In the genomic region with DNA sequence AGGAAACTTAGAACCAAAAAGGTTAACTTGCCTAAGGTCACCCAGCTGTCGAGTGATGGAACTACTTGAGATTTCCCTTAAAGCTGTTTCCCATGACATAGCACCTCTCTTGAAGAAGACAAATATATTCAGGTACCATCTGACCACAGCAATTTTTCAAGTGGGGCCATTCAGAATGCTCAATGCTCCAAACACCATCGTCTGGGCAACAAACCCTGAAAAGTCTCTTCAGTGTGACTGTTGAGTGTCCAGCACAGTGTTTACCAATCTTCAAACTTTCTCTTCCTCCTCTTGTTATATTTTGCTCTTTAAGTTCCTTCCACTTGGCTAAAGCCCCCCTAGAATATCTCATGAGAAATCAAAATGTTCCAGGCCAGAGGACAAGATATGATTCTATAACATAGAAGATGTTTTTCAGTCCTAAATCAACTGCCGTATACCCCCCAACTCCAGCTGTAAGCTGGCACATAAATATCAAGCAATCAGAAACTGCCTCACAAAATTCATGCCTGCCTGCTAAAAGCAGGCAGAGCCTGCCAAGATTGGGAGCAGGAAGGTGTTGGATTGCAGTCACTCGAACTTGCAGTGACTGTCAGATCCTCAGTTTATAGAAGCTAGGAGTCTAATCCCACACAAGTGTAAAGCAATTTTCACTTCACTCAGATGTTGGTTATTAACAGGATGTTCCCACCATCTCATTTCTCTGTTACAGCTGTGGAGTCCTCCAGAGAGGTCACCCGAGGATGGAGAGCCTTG, we compare ENCODE assay signal across 19 cellular contexts.
"Had no signal": no experiment of that assay in that cellular context is flagged by ENCODE, and none has a peak within 500 bp of the region (broad histone marks: within the 10 kb centered on the region; RNA-seq: fewer than 3 reads in every experiment).

No MANE protein-coding gene starts in this region.

- H3K4me3 Mint-ChIP-seq: activated B cell treated with CpG ODN at 0.5 μM for 24 hours; activated CD4-positive, alpha-beta memory T cell treated with anti-CD3 and anti-CD28 coated beads for 36 hours; activated CD4-positive, alpha-beta T cell treated with anti-CD3 and anti-CD28 coated beads for 36 hours; activated naive CD4-positive, alpha-beta T cell treated with anti-CD3 and anti-CD28 coated beads, Interleukin-2, amount 10 ng/mL, durations not matched to agents 7 days and 5 days; naive thymus-derived CD4-positive, alpha-beta T cell; neural progenitor cell; stimulated activated naive CD8-positive, alpha-beta T cell treated with anti-CD3 and anti-CD28 coated beads, Interleukin-15, amount 100 ng/mL, for 72 hours; T-helper 17 cell had no signal

- H3K9me3 Mint-ChIP-seq: activated B cell treated with CpG ODN at 0.5 μM for 24 hours; activated CD4-positive, alpha-beta memory T cell treated with anti-CD3 and anti-CD28 coated beads for 36 hours; activated naive CD4-positive, alpha-beta T cell treated with anti-CD3 and anti-CD28 coated beads, Interleukin-2, amount 10 ng/mL, durations not matched to agents 7 days and 5 days; neural progenitor cell; stimulated activated naive CD8-positive, alpha-beta T cell treated with anti-CD3 and anti-CD28 coated beads, Interleukin-15, amount 100 ng/mL, for 72 hours had no signal

- H3K27me3 ChIP-seq: esophagus squamous epithelium, gastrocnemius medialis, neural progenitor cell, suprapubic skin, transverse colon had no signal

- H3K4me1 Mint-ChIP-seq: activated B cell treated with CpG ODN at 0.5 μM for 24 hours; activated naive CD4-positive, alpha-beta T cell treated with anti-CD3 and anti-CD28 coated beads, Interleukin-2, amount 10 ng/mL, durations not matched to agents 7 days and 5 days; naive thymus-derived CD4-positive, alpha-beta T cell; T-helper 17 cell had no signal

- H3K36me3 ChIP-seq: esophagus squamous epithelium, gastrocnemius medialis, neural progenitor cell, suprapubic skin, transverse colon had no signal

- H3K27me3 Mint-ChIP-seq: activated B cell treated with CpG ODN at 0.5 μM for 24 hours, progenitor cell of endocrine pancreas had no signal

- H3K4me3 ChIP-seq: coronary artery, esophagus squamous epithelium, gastrocnemius medialis, neural progenitor cell, suprapubic skin, transverse colon had no signal

- H3K27ac Mint-ChIP-seq: activated B cell treated with CpG ODN at 0.5 μM for 24 hours; activated CD4-positive, alpha-beta memory T cell treated with anti-CD3 and anti-CD28 coated beads for 36 hours; activated CD4-positive, alpha-beta T cell treated with anti-CD3 and anti-CD28 coated beads for 36 hours; activated naive CD4-positive, alpha-beta T cell treated with anti-CD3 and anti-CD28 coated beads, Interleukin-2, amount 10 ng/mL, durations not matched to agents 7 days and 5 days; naive thymus-derived CD4-positive, alpha-beta T cell; neural progenitor cell; progenitor cell of endocrine pancreas; T-helper 17 cell had no signal

- H3K27ac ChIP-seq: coronary artery, esophagus squamous epithelium, gastrocnemius medialis, neural progenitor cell, suprapubic skin, transverse colon had no signal

- H3K9me3 ChIP-seq: esophagus squamous epithelium, gastrocnemius medialis, suprapubic skin, transverse colon had no signal

- DNase-seq: activated B cell treated with CpG ODN at 0.5 μM for 24 hours; activated CD4-positive, alpha-beta memory T cell treated with anti-CD3 and anti-CD28 coated beads for 36 hours; activated CD4-positive, alpha-beta T cell treated with anti-CD3 and anti-CD28 coated beads for 36 hours; activated effector memory CD4-positive, alpha-beta T cell treated with Interleukin-2 at 50 U/mL for 16 hours; activated naive CD4-positive, alpha-beta T cell treated with anti-CD3 and anti-CD28 coated beads, Interleukin-2, amount 10 ng/mL, durations not matched to agents 7 days and 5 days; activated T-cell treated with anti-CD3 and anti-CD28 coated beads, Interleukin-2, amount 50 U/mL, for 48 hours; cerebellar nuclear complex; esophagus squamous epithelium; gastrocnemius medialis; left colon; naive thymus-derived CD4-positive, alpha-beta T cell; stimulated activated CD4-positive, alpha-beta T cell treated with anti-CD3 and anti-CD28 coated beads, Interleukin-4, amount 100 ng/mL, for 24 hours; stimulated activated naive CD8-positive, alpha-beta T cell treated with anti-CD3 and anti-CD28 coated beads, Interleukin-15, amount 100 ng/mL, for 72 hours; T-helper 17 cell; transverse colon had no signal

- H3K4me1 ChIP-seq: esophagus squamous epithelium, gastrocnemius medialis, neural progenitor cell, suprapubic skin, transverse colon had no signal

- ATAC-seq: activated CD4-positive, alpha-beta T cell treated with anti-CD3 and anti-CD28 coated beads for 36 hours; gastrocnemius medialis; left colon; naive thymus-derived CD4-positive, alpha-beta T cell; stimulated activated naive CD8-positive, alpha-beta T cell treated with anti-CD3 and anti-CD28 coated beads, Interleukin-15, amount 100 ng/mL, for 72 hours; T-helper 17 cell had no signal

- H3K36me3 Mint-ChIP-seq: activated CD4-positive, alpha-beta memory T cell treated with anti-CD3 and anti-CD28 coated beads for 36 hours; activated naive CD4-positive, alpha-beta T cell treated with anti-CD3 and anti-CD28 coated beads, Interleukin-2, amount 10 ng/mL, durations not matched to agents 7 days and 5 days; naive thymus-derived CD4-positive, alpha-beta T cell; neural progenitor cell had no signal
